In genomic region chr20:16526433-16527380, GRCh38 we compare ENCODE assay signal across 18 cellular contexts.
"Had no signal": no experiment of that assay in that cellular context is flagged by ENCODE, and none has a peak within 500 bp of the region (broad histone marks: within the 10 kb centered on the region; RNA-seq: fewer than 3 reads in every experiment).

No MANE protein-coding gene starts in this region.

- H3K27me3 ChIP-seq: ascending aorta, dorsolateral prefrontal cortex, heart left ventricle, upper lobe of right lung had no signal

- H3K36me3 ChIP-seq: upper lobe of right lung, WERI-Rb-1 had no signal

- H3K9me3 ChIP-seq: ascending aorta, upper lobe of right lung had no signal

- ATAC-seq: activated CD8-positive, alpha-beta T cell treated with anti-CD3 and anti-CD28 coated beads for 36 hours; activated naive CD8-positive, alpha-beta T cell treated with anti-CD3 and anti-CD28 coated beads, Interleukin-2, amount 50 U/mL, for 24 hours; heart left ventricle; sciatic nerve; upper lobe of right lung had no signal

- H3K4me3 ChIP-seq: ascending aorta, dorsolateral prefrontal cortex, heart left ventricle, left ventricle myocardium inferior, upper lobe of right lung had no signal

- H3K27ac ChIP-seq: ascending aorta, heart left ventricle, left ventricle myocardium inferior, upper lobe of right lung, WERI-Rb-1 had no signal

- H3K4me1 Mint-ChIP-seq: activated naive CD8-positive, alpha-beta T cell treated with anti-CD3 and anti-CD28 coated beads, Interleukin-2, amount 50 U/mL, for 24 hours had no signal

- H3K27me3 Mint-ChIP-seq: activated CD8-positive, alpha-beta T cell treated with anti-CD3 and anti-CD28 coated beads for 36 hours; activated naive CD8-positive, alpha-beta T cell treated with anti-CD3 and anti-CD28 coated beads, Interleukin-2, amount 50 U/mL, for 24 hours; naive B cell; progenitor cell of endocrine pancreas; stimulated activated naive CD8-positive, alpha-beta T cell treated with anti-CD3 and anti-CD28 coated beads, Interleukin-15, Interleukin-2, amounts not matched to agents 100 ng/mL and 50 ng/mL, for 24 hours had no signal

- H3K9me3 Mint-ChIP-seq: activated naive CD8-positive, alpha-beta T cell treated with anti-CD3 and anti-CD28 coated beads, Interleukin-2, amount 50 U/mL, for 24 hours had no signal

- H3K4me3 Mint-ChIP-seq: activated CD8-positive, alpha-beta T cell treated with anti-CD3 and anti-CD28 coated beads for 36 hours; activated naive CD8-positive, alpha-beta T cell treated with anti-CD3 and anti-CD28 coated beads, Interleukin-2, amount 50 U/mL, for 24 hours; naive B cell; stimulated activated naive CD8-positive, alpha-beta T cell treated with anti-CD3 and anti-CD28 coated beads, Interleukin-15, Interleukin-2, amounts not matched to agents 100 ng/mL and 50 ng/mL, for 24 hours had no signal

- DNase-seq: activated CD4-positive, alpha-beta T cell treated with anti-CD3 and anti-CD28 coated beads for 4 hours; activated CD8-positive, alpha-beta memory T cell treated with anti-CD3 and anti-CD28 coated beads, Interleukin-2, amount 50 U/mL, for 4 hours; activated CD8-positive, alpha-beta T cell treated with anti-CD3 and anti-CD28 coated beads for 36 hours; activated naive CD4-positive, alpha-beta T cell; activated naive CD8-positive, alpha-beta T cell treated with anti-CD3 and anti-CD28 coated beads, Interleukin-2, amount 50 U/mL, for 24 hours; dorsolateral prefrontal cortex; heart left ventricle; left ventricle myocardium inferior; naive B cell; stimulated activated CD4-positive, alpha-beta T cell treated with anti-CD3 and anti-CD28 coated beads, Interleukin-4, amount 100 ng/mL, for 1 hour; stimulated activated CD8-positive, alpha-beta memory T cell treated with anti-CD3 and anti-CD28 coated beads, Interleukin-4, amount 100 ng/mL, for 48 hours; T-helper 1 cell; upper lobe of right lung; WERI-Rb-1 had no signal

- H3K27ac Mint-ChIP-seq: activated CD8-positive, alpha-beta T cell treated with anti-CD3 and anti-CD28 coated beads for 36 hours; activated naive CD8-positive, alpha-beta T cell treated with anti-CD3 and anti-CD28 coated beads, Interleukin-2, amount 50 U/mL, for 24 hours; naive B cell; progenitor cell of endocrine pancreas; stimulated activated naive CD8-positive, alpha-beta T cell treated with anti-CD3 and anti-CD28 coated beads, Interleukin-15, Interleukin-2, amounts not matched to agents 100 ng/mL and 50 ng/mL, for 24 hours had no signal

- H3K4me1 ChIP-seq: ascending aorta, heart left ventricle, left ventricle myocardium inferior had no signal
